Comparison of ENCODE assay signal across 1 cellular context in the genomic region with DNA sequence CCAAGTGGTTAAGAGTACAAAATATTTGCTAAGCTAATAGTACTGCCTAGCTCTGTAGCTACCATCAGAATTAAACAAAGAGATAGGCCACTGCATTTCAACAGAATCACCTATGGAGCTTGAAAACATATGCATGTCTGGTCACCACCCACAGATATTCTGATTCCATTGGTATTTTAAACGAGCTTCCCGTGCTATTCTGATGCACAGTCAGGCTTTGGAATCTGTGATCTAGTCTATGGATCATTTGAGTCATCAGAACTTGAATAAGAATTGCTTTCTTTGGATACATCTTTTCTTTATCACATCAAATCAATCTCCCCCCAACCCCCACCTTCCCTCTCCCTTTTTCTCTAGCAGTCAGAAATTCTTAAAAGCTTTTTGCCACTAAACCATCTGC.
TF ChIP-seq lines count a peak whose summit lies in the region.

No MANE protein-coding gene starts in this region.

TF ChIP-seq in GM23338, 12 proteins besides CTCF, POLR2A, EP300 and RAD21 (continued from another document):
- TF ChIP-seq, protein P1, sequence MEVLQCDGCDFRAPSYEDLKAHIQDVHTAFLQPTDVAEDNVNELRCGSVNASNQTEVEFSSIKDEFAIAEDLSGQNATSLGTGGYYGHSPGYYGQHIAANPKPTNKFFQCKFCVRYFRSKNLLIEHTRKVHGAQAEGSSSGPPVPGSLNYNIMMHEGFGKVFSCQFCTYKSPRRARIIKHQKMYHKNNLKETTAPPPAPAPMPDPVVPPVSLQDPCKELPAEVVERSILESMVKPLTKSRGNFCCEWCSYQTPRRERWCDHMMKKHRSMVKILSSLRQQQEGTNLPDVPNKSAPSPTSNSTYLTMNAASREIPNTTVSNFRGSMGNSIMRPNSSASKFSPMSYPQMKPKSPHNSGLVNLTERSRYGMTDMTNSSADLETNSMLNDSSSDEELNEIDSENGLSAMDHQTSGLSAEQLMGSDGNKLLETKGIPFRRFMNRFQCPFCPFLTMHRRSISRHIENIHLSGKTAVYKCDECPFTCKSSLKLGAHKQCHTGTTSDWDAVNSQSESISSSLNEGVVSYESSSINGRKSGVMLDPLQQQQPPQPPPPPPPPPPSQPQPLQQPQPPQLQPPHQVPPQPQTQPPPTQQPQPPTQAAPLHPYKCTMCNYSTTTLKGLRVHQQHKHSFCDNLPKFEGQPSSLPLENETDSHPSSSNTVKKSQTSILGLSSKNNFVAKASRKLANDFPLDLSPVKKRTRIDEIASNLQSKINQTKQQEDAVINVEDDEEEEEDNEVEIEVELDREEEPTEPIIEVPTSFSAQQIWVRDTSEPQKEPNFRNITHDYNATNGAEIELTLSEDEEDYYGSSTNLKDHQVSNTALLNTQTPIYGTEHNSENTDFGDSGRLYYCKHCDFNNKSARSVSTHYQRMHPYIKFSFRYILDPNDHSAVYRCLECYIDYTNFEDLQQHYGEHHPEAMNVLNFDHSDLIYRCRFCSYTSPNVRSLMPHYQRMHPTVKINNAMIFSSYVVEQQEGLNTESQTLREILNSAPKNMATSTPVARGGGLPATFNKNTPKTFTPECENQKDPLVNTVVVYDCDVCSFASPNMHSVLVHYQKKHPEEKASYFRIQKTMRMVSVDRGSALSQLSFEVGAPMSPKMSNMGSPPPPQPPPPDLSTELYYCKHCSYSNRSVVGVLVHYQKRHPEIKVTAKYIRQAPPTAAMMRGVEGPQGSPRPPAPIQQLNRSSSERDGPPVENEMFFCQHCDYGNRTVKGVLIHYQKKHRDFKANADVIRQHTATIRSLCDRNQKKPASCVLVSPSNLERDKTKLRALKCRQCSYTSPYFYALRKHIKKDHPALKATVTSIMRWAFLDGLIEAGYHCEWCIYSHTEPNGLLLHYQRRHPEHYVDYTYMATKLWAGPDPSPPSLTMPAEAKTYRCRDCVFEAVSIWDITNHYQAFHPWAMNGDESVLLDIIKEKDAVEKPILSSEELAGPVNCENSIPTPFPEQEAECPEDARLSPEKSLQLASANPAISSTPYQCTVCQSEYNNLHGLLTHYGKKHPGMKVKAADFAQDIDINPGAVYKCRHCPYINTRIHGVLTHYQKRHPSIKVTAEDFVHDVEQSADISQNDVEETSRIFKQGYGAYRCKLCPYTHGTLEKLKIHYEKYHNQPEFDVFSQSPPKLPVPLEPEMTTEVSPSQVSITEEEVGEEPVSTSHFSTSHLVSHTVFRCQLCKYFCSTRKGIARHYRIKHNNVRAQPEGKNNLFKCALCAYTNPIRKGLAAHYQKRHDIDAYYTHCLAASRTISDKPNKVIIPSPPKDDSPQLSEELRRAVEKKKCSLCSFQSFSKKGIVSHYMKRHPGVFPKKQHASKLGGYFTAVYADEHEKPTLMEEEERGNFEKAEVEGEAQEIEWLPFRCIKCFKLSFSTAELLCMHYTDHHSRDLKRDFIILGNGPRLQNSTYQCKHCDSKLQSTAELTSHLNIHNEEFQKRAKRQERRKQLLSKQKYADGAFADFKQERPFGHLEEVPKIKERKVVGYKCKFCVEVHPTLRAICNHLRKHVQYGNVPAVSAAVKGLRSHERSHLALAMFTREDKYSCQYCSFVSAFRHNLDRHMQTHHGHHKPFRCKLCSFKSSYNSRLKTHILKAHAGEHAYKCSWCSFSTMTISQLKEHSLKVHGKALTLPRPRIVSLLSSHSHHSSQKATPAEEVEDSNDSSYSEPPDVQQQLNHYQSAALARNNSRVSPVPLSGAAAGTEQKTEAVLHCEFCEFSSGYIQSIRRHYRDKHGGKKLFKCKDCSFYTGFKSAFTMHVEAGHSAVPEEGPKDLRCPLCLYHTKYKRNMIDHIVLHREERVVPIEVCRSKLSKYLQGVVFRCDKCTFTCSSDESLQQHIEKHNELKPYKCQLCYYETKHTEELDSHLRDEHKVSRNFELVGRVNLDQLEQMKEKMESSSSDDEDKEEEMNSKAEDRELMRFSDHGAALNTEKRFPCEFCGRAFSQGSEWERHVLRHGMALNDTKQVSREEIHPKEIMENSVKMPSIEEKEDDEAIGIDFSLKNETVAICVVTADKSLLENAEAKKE (CRISPR knock-in tag; IDR thresholded peaks at IDR 0.05) = peak; percentile 73; the same call in 1 of the 2 replicates
